In the genomic region with DNA sequence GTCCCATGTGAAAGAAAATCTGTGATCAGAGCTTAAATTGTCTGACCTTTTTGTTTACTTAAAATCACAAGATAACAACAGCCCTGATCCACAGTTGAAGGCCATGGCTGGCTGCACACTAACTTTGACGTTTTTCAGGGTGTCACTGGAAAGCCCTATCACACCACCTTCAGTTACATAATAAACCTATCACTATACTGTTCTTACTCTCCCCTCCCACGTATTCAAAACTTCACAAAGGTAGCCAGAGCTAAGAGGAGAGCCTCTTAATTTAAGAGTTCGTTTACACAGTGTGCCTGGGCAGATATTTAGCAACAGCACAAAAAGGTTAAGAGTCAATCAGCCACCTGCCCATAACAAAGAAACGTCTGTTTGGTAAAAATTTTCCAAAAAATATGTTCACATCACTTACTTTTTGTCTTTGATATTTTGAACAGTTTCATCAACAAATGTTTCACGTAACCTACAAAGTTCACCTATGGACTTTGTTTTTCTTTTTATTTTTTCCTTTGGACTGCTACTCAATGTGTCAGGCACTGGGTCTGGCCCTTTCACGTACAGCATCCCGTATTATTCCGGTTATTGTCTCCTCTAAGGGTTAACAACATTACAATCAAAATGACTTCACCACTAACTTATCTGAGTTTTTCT, we compare ENCODE assay signal across 16 cellular contexts. TPM values are rescaled to one million over a fixed set of nuclear protein-coding genes. Genes with fewer than 3 reads are reported as not detected.
A peak's percentile ranks its signal among the peaks of the same experiment; 100 is the strongest.
DNase-seq lines count a peak whose midpoint lies in the region; ATAC-seq and TF ChIP-seq lines count a peak whose summit lies in the region.
"Had no signal": no experiment of that assay in that cellular context is flagged by ENCODE, and none has a peak within 500 bp of the region (broad histone marks: within the 10 kb centered on the region; RNA-seq: fewer than 3 reads in every experiment).

No MANE protein-coding gene starts in this region.

- H3K36me3 Mint-ChIP-seq in activated T-cell treated with anti-CD3 and anti-CD28 coated beads, Interleukin-2, amount 50 U/mL, for 24 hours (ENCODE audit: low read depth), result peaks cover 84% of the 10 kb centered on the region
- peaks cover 31% of the 10 kb centered on the region for H3K36me3 Mint-ChIP-seq in endodermal cell (ENCODE audit: low read depth)
- H3K36me3 Mint-ChIP-seq in activated naive CD8-positive, alpha-beta T cell treated with anti-CD3 and anti-CD28 coated beads, Interleukin-2, amount 50 U/mL, for 24 hours (ENCODE audit: low read depth), result peaks cover 58% of the 10 kb centered on the region

- 87 to 93% methylated on average over 8 of the region's 8 CpGs for WGBS in endodermal cell (ENCODE audit: insufficient coverage in 1 of 2, insufficient read length in 1 of 2), 2 experiments

- no peaks in the 10 kb centered on the region for H3K4me1 ChIP-seq in endodermal cell (ENCODE audit: control insufficient read depth, insufficient read depth, low read length)

- no peak for TF ChIP-seq CTCF in endodermal cell (conservative IDR thresholded peaks at IDR 0.05)

- intact Hi-C loops in sciatic nerve (cut with DNase I), result no loop called here

- H3K36me3 ChIP-seq in endodermal cell (ENCODE audit: control insufficient read depth, insufficient read depth, low read length), result peaks cover 46% of the 10 kb centered on the region

- no peaks in the 10 kb centered on the region for H3K9me3 ChIP-seq in endodermal cell (ENCODE audit: control insufficient read depth, low read length)
- H3K9me3 ChIP-seq: SK-N-SH, tibial nerve had no signal

- no peak overlapping the region for H3K27ac ChIP-seq in endodermal cell (ENCODE audit: low read depth, low read length)
- H3K27ac ChIP-seq: PC-9, tibial nerve had no signal

- in situ Hi-C loops in G401 (cut with HindIII; ENCODE audit: low sequenced_read_pairs), result no loop called here

- no peaks in the 10 kb centered on the region for H3K27me3 ChIP-seq in endodermal cell (ENCODE audit: control insufficient read depth, insufficient read depth, low read length, poor library complexity, severe bottlenecking)
- H3K27me3 ChIP-seq: tibial nerve had no signal

- no peak overlapping the region for H3K9ac ChIP-seq in endodermal cell (ENCODE audit: extremely low read depth, low read length, poor library complexity, severe bottlenecking)
- H3K9ac ChIP-seq: SK-N-SH had no signal

- H3K4me3 Mint-ChIP-seq in activated T-cell treated with anti-CD3 and anti-CD28 coated beads, Interleukin-2, amount 50 U/mL, for 24 hours, result no peak overlapping the region
- H3K4me3 Mint-ChIP-seq in endodermal cell, result no peak overlapping the region
- no peak overlapping the region for H3K4me3 Mint-ChIP-seq in activated naive CD8-positive, alpha-beta T cell treated with anti-CD3 and anti-CD28 coated beads, Interleukin-2, amount 50 U/mL, for 24 hours
- H3K4me3 Mint-ChIP-seq: activated naive CD8-positive, alpha-beta T cell had no signal

- H3K4me1 Mint-ChIP-seq in activated T-cell treated with anti-CD3 and anti-CD28 coated beads, Interleukin-2, amount 50 U/mL, for 24 hours (ENCODE audit: low read depth), result peaks cover 56% of the 10 kb centered on the region
- H3K4me1 Mint-ChIP-seq in endodermal cell, result peaks cover 4% of the 10 kb centered on the region
- peaks cover 34% of the 10 kb centered on the region for H3K4me1 Mint-ChIP-seq in activated naive CD8-positive, alpha-beta T cell treated with anti-CD3 and anti-CD28 coated beads, Interleukin-2, amount 50 U/mL, for 24 hours

- ATAC-seq in sciatic nerve, result peak; percentile 49
- no peak for ATAC-seq in activated naive CD8-positive, alpha-beta T cell treated with anti-CD3 and anti-CD28 coated beads, Interleukin-2, amount 50 U/mL, for 24 hours

- no peak for DNase-seq in activated T-cell treated with anti-CD3 and anti-CD28 coated beads, Interleukin-2, amount 50 U/mL, for 24 hours
- DNase-seq in activated T-cell treated with anti-CD3 and anti-CD28 coated beads, Interleukin-2, amount 50 U/mL, for 48 hours, result no peak
- DNase-seq in NCI-H2196 (lab: John Stamatoyannopoulos, UW; ENCODE audit: unreplicated experiment), result peak; percentile 62
- DNase-seq in endodermal cell, result no peak
- DNase-seq in sciatic nerve (ENCODE audit: low spot score), result no peak
- DNase-seq in G401 (ENCODE audit: low spot score), result no peak
- DNase-seq in activated naive CD8-positive, alpha-beta T cell treated with anti-CD3 and anti-CD28 coated beads, Interleukin-2, amount 50 U/mL, for 24 hours, result no peak
- no peak for DNase-seq in NCI-H1048 (lab: John Stamatoyannopoulos, UW)
- DNase-seq: caudate nucleus; NCI-H2081 treated with DMSO at 0.1 percent for 48 hours; nucleus accumbens; PC-9; SK-N-SH; stimulated activated CD4-positive, alpha-beta T cell treated with anti-CD3 and anti-CD28 coated beads, Interleukin-4, amount 100 ng/mL, for 4 hours had no signal

- no peaks in the 10 kb centered on the region for H3K9me3 Mint-ChIP-seq in activated T-cell treated with anti-CD3 and anti-CD28 coated beads, Interleukin-2, amount 50 U/mL, for 24 hours
- no peaks in the 10 kb centered on the region for H3K9me3 Mint-ChIP-seq in endodermal cell
- no peaks in the 10 kb centered on the region for H3K9me3 Mint-ChIP-seq in activated naive CD8-positive, alpha-beta T cell treated with anti-CD3 and anti-CD28 coated beads, Interleukin-2, amount 50 U/mL, for 24 hours

- H3K4me3 ChIP-seq in endodermal cell (ENCODE audit: low read length), result no peak overlapping the region
- H3K4me3 ChIP-seq: PC-9, tibial nerve had no signal

- H3K27me3 Mint-ChIP-seq in activated T-cell treated with anti-CD3 and anti-CD28 coated beads, Interleukin-2, amount 50 U/mL, for 24 hours, result no peaks in the 10 kb centered on the region
- H3K27me3 Mint-ChIP-seq in endodermal cell (ENCODE audit: insufficient read depth), result no peaks in the 10 kb centered on the region
- no peaks in the 10 kb centered on the region for H3K27me3 Mint-ChIP-seq in activated naive CD8-positive, alpha-beta T cell treated with anti-CD3 and anti-CD28 coated beads, Interleukin-2, amount 50 U/mL, for 24 hours
- H3K27me3 Mint-ChIP-seq: activated naive CD8-positive, alpha-beta T cell had no signal

- H3K27ac Mint-ChIP-seq in activated T-cell treated with anti-CD3 and anti-CD28 coated beads, Interleukin-2, amount 50 U/mL, for 24 hours, result peak overlapping the region; percentile 11
- peak overlapping the region; percentile 41 for H3K27ac Mint-ChIP-seq in endodermal cell
- H3K27ac Mint-ChIP-seq in activated naive CD8-positive, alpha-beta T cell treated with anti-CD3 and anti-CD28 coated beads, Interleukin-2, amount 50 U/mL, for 24 hours, result no peak overlapping the region
- H3K27ac Mint-ChIP-seq: activated naive CD8-positive, alpha-beta T cell had no signal

RNA-seq across cellular contexts. Expression of gene RFC1, which starts 25.0 kb away (rescaled TPM):
- total RNA-seq in endodermal cell (10 to 100 TPM; 56.4 to 57.0 TPM), sciatic nerve (54.6 TPM)
- polyA plus RNA-seq in endodermal cell (2013, experiment 1 of 2), result 48.7 TPM
- polyA plus RNA-seq in endodermal cell (2013, experiment 2 of 2), result 51.5 TPM
- 91.8 and 119 TPM in 2 replicates for total RNA-seq in G401 (2014; rRNA removed; shearing (Covaris generic))
